9 cellular contexts compared by ENCODE assay signal in genomic region chr20:13507646-13508045, GRCh38.
"Had no signal": no experiment of that assay in that cellular context is flagged by ENCODE, and none has a peak within 500 bp of the region (broad histone marks: within the 10 kb centered on the region; RNA-seq: fewer than 3 reads in every experiment).

No MANE protein-coding gene starts in this region.

- ATAC-seq: GM23338, HCT116 had no signal

- FAIRE-seq: H54 had no signal

- H3K4me1 Mint-ChIP-seq: GM23338, H9 had no signal

- H3K9ac ChIP-seq: GM23248 had no signal

- H3K27ac ChIP-seq: GM23248 had no signal

- H3K4me2 ChIP-seq: GM23338 had no signal

- H3K4me3 ChIP-seq: GM23248, GM23338 had no signal

- H2AFZ ChIP-seq: GM23248, GM23338 had no signal

- DNase-seq: GM23248, GOT3, H7, H9, HCEC 1CT, HFFc6 had no signal

- H3K4me3 Mint-ChIP-seq: GM23338, H9, HFFc6 had no signal
